Comparison of ENCODE assay signal across 30 cellular contexts in the genomic region with DNA sequence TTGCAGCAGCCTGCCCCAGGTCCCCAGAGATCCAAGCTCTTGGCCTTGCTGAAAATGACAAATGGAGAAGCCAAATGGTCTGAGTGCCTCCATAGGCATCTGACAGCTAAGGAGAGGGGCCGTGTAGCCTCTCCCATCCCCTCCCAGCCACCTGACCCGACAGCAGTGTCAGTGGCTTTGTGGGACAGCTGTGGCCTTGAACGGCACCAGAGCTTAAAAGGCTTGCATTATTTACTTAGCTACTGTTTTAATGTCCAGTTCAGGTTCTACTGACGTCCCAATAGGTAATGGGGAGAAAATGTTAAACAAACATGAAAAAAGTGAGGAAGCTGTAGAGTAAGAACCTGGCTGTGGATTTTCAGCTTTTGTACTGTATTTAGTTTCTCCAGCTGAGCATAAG.
"Had no signal": no experiment of that assay in that cellular context is flagged by ENCODE, and none has a peak within 500 bp of the region (broad histone marks: within the 10 kb centered on the region; RNA-seq: fewer than 3 reads in every experiment).

No MANE protein-coding gene starts in this region.

- H3K4me3 ChIP-seq: ascending aorta, gastroesophageal sphincter, smooth muscle cell, suprapubic skin, tibial artery had no signal

- H3K36me3 Mint-ChIP-seq: activated CD4-positive, alpha-beta memory T cell treated with anti-CD3 and anti-CD28 coated beads for 36 hours; activated naive CD4-positive, alpha-beta T cell treated with anti-CD3 and anti-CD28 coated beads, Interleukin-2, amount 10 ng/mL, durations not matched to agents 7 days and 5 days; activated naive CD8-positive, alpha-beta T cell treated with anti-CD3 and anti-CD28 coated beads, Interleukin-2, amount 10 ng/mL, durations not matched to agents 7 days and 5 days; immature natural killer cell; natural killer cell had no signal

- H3K4me1 ChIP-seq: ascending aorta, tibial artery had no signal

- H3K9me3 Mint-ChIP-seq: activated CD4-positive, alpha-beta memory T cell treated with anti-CD3 and anti-CD28 coated beads for 36 hours; activated CD4-positive, alpha-beta T cell treated with anti-CD3 and anti-CD28 coated beads, Interleukin-2, amount 10 ng/mL, durations not matched to agents 24 days and 14 days; activated naive CD4-positive, alpha-beta T cell treated with anti-CD3 and anti-CD28 coated beads, Interleukin-2, amount 10 ng/mL, durations not matched to agents 7 days and 5 days; activated naive CD8-positive, alpha-beta T cell treated with anti-CD3 and anti-CD28 coated beads, Interleukin-2, amount 10 ng/mL, durations not matched to agents 7 days and 5 days; effector memory CD8-positive, alpha-beta T cell; immature natural killer cell; natural killer cell had no signal

- H3K27ac ChIP-seq: ascending aorta, brain microvascular endothelial cell, gastroesophageal sphincter, suprapubic skin, tibial artery had no signal

- FAIRE-seq: kidney, urothelium cell line had no signal

- DNase-seq: activated CD4-positive, alpha-beta memory T cell treated with anti-CD3 and anti-CD28 coated beads for 36 hours; activated CD4-positive, alpha-beta T cell treated with anti-CD3 and anti-CD28 coated beads, Interleukin-2, amount 10 ng/mL, durations not matched to agents 24 days and 14 days; activated CD4-positive, CD25-positive, alpha-beta regulatory T cell treated with anti-CD3 and anti-CD28 coated beads, Interleukin-2, amount 50 U/mL, for 72 hours; activated CD8-positive, alpha-beta memory T cell treated with anti-CD3 and anti-CD28 coated beads, Interleukin-2, amount 50 U/mL, for 4 hours; activated gamma-delta T cell; activated naive CD4-positive, alpha-beta T cell treated with anti-CD3 and anti-CD28 coated beads, Interleukin-2, amount 10 ng/mL, durations not matched to agents 7 days and 5 days; activated naive CD8-positive, alpha-beta T cell treated with anti-CD3 and anti-CD28 coated beads, Interleukin-2, amount 10 ng/mL, durations not matched to agents 7 days and 5 days; activated T-cell treated with anti-CD3 and anti-CD28 coated beads, Interleukin-2, amount 50 U/mL, for 1 hour; brain microvascular endothelial cell; caudate nucleus; cortex of kidney; effector memory CD8-positive, alpha-beta T cell; erythroblast; head of caudate nucleus; hypothalamus; immature natural killer cell; kidney; left colon; midbrain; natural killer cell; stimulated activated CD4-positive, alpha-beta T cell treated with anti-CD3 and anti-CD28 coated beads, Interleukin-1b, Interleukin-23, amount 100 ng/mL, for 48 hours; stimulated activated naive CD4-positive, alpha-beta T cell; T-helper 9 cell; tibial artery had no signal

- H3K27ac Mint-ChIP-seq: activated CD4-positive, alpha-beta memory T cell treated with anti-CD3 and anti-CD28 coated beads for 36 hours; activated CD4-positive, alpha-beta T cell treated with anti-CD3 and anti-CD28 coated beads, Interleukin-2, amount 10 ng/mL, durations not matched to agents 24 days and 14 days; activated naive CD4-positive, alpha-beta T cell treated with anti-CD3 and anti-CD28 coated beads, Interleukin-2, amount 10 ng/mL, durations not matched to agents 7 days and 5 days; activated naive CD8-positive, alpha-beta T cell treated with anti-CD3 and anti-CD28 coated beads, Interleukin-2, amount 10 ng/mL, durations not matched to agents 7 days and 5 days; effector memory CD8-positive, alpha-beta T cell; immature natural killer cell; natural killer cell had no signal

- H3K9me3 ChIP-seq: ascending aorta, gastroesophageal sphincter, suprapubic skin, tibial artery had no signal

- ATAC-seq: effector memory CD8-positive, alpha-beta T cell; gastroesophageal sphincter; left colon; natural killer cell; sciatic nerve had no signal

- H3K4me3 Mint-ChIP-seq: activated CD4-positive, alpha-beta memory T cell treated with anti-CD3 and anti-CD28 coated beads for 36 hours; activated CD4-positive, alpha-beta T cell treated with anti-CD3 and anti-CD28 coated beads, Interleukin-2, amount 10 ng/mL, durations not matched to agents 24 days and 14 days; activated naive CD4-positive, alpha-beta T cell treated with anti-CD3 and anti-CD28 coated beads, Interleukin-2, amount 10 ng/mL, durations not matched to agents 7 days and 5 days; activated naive CD8-positive, alpha-beta T cell treated with anti-CD3 and anti-CD28 coated beads, Interleukin-2, amount 10 ng/mL, durations not matched to agents 7 days and 5 days; effector memory CD8-positive, alpha-beta T cell; immature natural killer cell; natural killer cell had no signal

- H3K36me3 ChIP-seq: ascending aorta, brain microvascular endothelial cell, gastroesophageal sphincter, suprapubic skin, tibial artery had no signal

- H3K27me3 ChIP-seq: ascending aorta, gastroesophageal sphincter, suprapubic skin, tibial artery had no signal
